8 cellular contexts compared by ENCODE assay signal in genomic region chr2:230347659-230348305, GRCh38. TPM values are rescaled to one million over a fixed set of nuclear protein-coding genes. Genes with fewer than 3 reads are reported as not detected.
DNase-seq lines count a peak whose midpoint lies in the region; ATAC-seq and TF ChIP-seq lines count a peak whose summit lies in the region.
"Had no signal": no experiment of that assay in that cellular context is flagged by ENCODE, and none has a peak within 500 bp of the region (broad histone marks: within the 10 kb centered on the region; RNA-seq: fewer than 3 reads in every experiment).

No MANE protein-coding gene starts in this region.

- H4K12ac ChIP-seq in trophoblast cell (ENCODE audit: low read depth, low read length) = no peak overlapping the region

- peak overlapping the region; percentile 61 for H3K4me3 Mint-ChIP-seq in activated T-helper 2 cell treated with anti-CD3 and anti-CD28 coated beads, Interferon-gamma antibody, Interleukin-2, Interleukin-4, amounts not matched to agents 10 μg/mL and 5 μg/mL and 100 μg/mL, durations not matched to agents 14 hours and 24 hours and 36 hours (ENCODE audit: low read depth)

- H3K4me1 Mint-ChIP-seq in activated T-helper 2 cell treated with anti-CD3 and anti-CD28 coated beads, Interferon-gamma antibody, Interleukin-2, Interleukin-4, amounts not matched to agents 10 μg/mL and 5 μg/mL and 100 μg/mL, durations not matched to agents 14 hours and 24 hours and 36 hours (ENCODE audit: low read depth) = peaks cover 73% of the 10 kb centered on the region

- H2AK5ac ChIP-seq in trophoblast cell (ENCODE audit: low read length) = no peak overlapping the region

- no peaks in the 10 kb centered on the region for H4K20me1 ChIP-seq in hepatocyte (ENCODE audit: insufficient read depth, poor library complexity, severe bottlenecking)

- no peak overlapping the region for H3K14ac ChIP-seq in trophoblast cell (ENCODE audit: low read length)

- peaks cover 88% of the 10 kb centered on the region for H3K36me3 Mint-ChIP-seq in activated T-helper 2 cell treated with anti-CD3 and anti-CD28 coated beads, Interferon-gamma antibody, Interleukin-2, Interleukin-4, amounts not matched to agents 10 μg/mL and 5 μg/mL and 100 μg/mL, durations not matched to agents 14 hours and 24 hours and 36 hours (ENCODE audit: low read depth)

- no peak for TF ChIP-seq CTCF in BE2C (IDR thresholded peaks at IDR 0.05; ENCODE audit: low read depth, low read length)
- TF ChIP-seq CTCF in hepatocyte (IDR thresholded peaks at IDR 0.05; ENCODE audit: poor library complexity) = no peak
- no peak for TF ChIP-seq CTCF in esophagus muscularis mucosa (IDR thresholded peaks at IDR 0.05)

- H3K27me3 ChIP-seq in trophoblast cell (ENCODE audit: insufficient read depth, low read length) = no peaks in the 10 kb centered on the region
- no peaks in the 10 kb centered on the region for H3K27me3 ChIP-seq in BE2C
- H3K27me3 ChIP-seq in hepatocyte = no peaks in the 10 kb centered on the region
- no peaks in the 10 kb centered on the region for H3K27me3 ChIP-seq in esophagus muscularis mucosa
- H3K27me3 ChIP-seq: cardiac muscle cell had no signal

- H3K27ac Mint-ChIP-seq in activated T-helper 2 cell treated with anti-CD3 and anti-CD28 coated beads, Interferon-gamma antibody, Interleukin-2, Interleukin-4, amounts not matched to agents 10 μg/mL and 5 μg/mL and 100 μg/mL, durations not matched to agents 14 hours and 24 hours and 36 hours = peak overlapping the region; percentile 94

- intact Hi-C loops in activated T-helper 2 cell treated with anti-CD3 and anti-CD28 coated beads, Interferon-gamma antibody, Interleukin-2, Interleukin-4, amounts not matched to agents 10 μg/mL and 5 μg/mL and 100 μg/mL, durations not matched to agents 14 hours and 24 hours and 36 hours (cut with micrococcal nuclease) = loop anchor here (1.0 to 10.0 kb wide), 7 partner anchors 12 to 447 kb away; partner anchors contain the start of gene SP100
- intact Hi-C loops in esophagus muscularis mucosa (cut with DNase I) = no loop called here

- H3K4me1 ChIP-seq in trophoblast cell (ENCODE audit: control insufficient read depth in 1 of 2, insufficient read depth in 2 of 2, low read length in 2 of 2) (no peaks in the 10 kb centered on the region), BE2C (no peaks in the 10 kb centered on the region), hepatocyte (ENCODE audit: insufficient read depth) (no peaks in the 10 kb centered on the region), esophagus muscularis mucosa (peaks cover 0 to 6% (median 0%) of the 10 kb centered on the region in 4 donors)

- no peaks in the 10 kb centered on the region for H3K9me2 ChIP-seq in hepatocyte (replicated peaks; ENCODE audit: insufficient read depth)

- no peak overlapping the region for H3K18ac ChIP-seq in trophoblast cell (ENCODE audit: low read length)

- no peak overlapping the region for H4K8ac ChIP-seq in trophoblast cell (ENCODE audit: low read depth, low read length)

- WGBS in trophoblast cell (ENCODE audit: extremely low coverage, insufficient coverage, insufficient read length) = no CpG with 5 or more reads among the region's 6 CpGs
- 93% methylated on average over 6 of the region's 6 CpGs for WGBS in hepatocyte (ENCODE audit: low lambda C conversion rate, missing lambda C conversion rate)
- WGBS in esophagus muscularis mucosa = 88% methylated on average over 6 of the region's 6 CpGs

- H3K27me3 Mint-ChIP-seq in activated T-helper 2 cell treated with anti-CD3 and anti-CD28 coated beads, Interferon-gamma antibody, Interleukin-2, Interleukin-4, amounts not matched to agents 10 μg/mL and 5 μg/mL and 100 μg/mL, durations not matched to agents 14 hours and 24 hours and 36 hours (ENCODE audit: low read depth) = no peaks in the 10 kb centered on the region

- H3K9me3 Mint-ChIP-seq in activated T-helper 2 cell treated with anti-CD3 and anti-CD28 coated beads, Interferon-gamma antibody, Interleukin-2, Interleukin-4, amounts not matched to agents 10 μg/mL and 5 μg/mL and 100 μg/mL, durations not matched to agents 14 hours and 24 hours and 36 hours = peaks cover 52% of the 10 kb centered on the region

- H3K36me3 ChIP-seq in trophoblast cell (ENCODE audit: control insufficient read depth in 1 of 2, insufficient read depth in 2 of 2, low read length in 2 of 2) (no peaks in the 10 kb centered on the region), BE2C (no peaks in the 10 kb centered on the region), hepatocyte (replicated peaks; ENCODE audit: insufficient read depth, low read depth) (no peaks in the 10 kb centered on the region), esophagus muscularis mucosa (peaks cover 0 to 10% (median 0%) of the 10 kb centered on the region in 4 donors)
- H3K36me3 ChIP-seq: cardiac muscle cell had no signal

- H4K91ac ChIP-seq in trophoblast cell (ENCODE audit: low read depth, low read length) = no peak overlapping the region

- H2BK5ac ChIP-seq in trophoblast cell (ENCODE audit: low read depth, low read length, poor library complexity) = no peak overlapping the region

- no peaks in the 10 kb centered on the region for H3K79me1 ChIP-seq in trophoblast cell (ENCODE audit: low read length)

- no peak for TF ChIP-seq POLR2A in esophagus muscularis mucosa (IDR thresholded peaks at IDR 0.05; ENCODE audit: low read depth)

- peak; percentile 45 for DNase-seq in activated T-helper 2 cell treated with anti-CD3 and anti-CD28 coated beads, Interferon-gamma antibody, Interleukin-2, Interleukin-4, amounts not matched to agents 10 μg/mL and 5 μg/mL and 100 μg/mL, durations not matched to agents 14 hours and 24 hours and 36 hours (ENCODE audit: low spot score)
- DNase-seq in trophoblast cell = no peak
- DNase-seq in BE2C = no peak
- no peak for DNase-seq in hepatocyte (ENCODE audit: low spot score)
- DNase-seq in esophagus muscularis mucosa (ENCODE audit: extremely low spot score) = no peak

- H2AFZ ChIP-seq in trophoblast cell (ENCODE audit: insufficient read depth, low read length, poor library complexity) = no peak overlapping the region
- no peak overlapping the region for H2AFZ ChIP-seq in hepatocyte

- H3K23ac ChIP-seq in trophoblast cell (ENCODE audit: low read length) = no peak overlapping the region

- H3K4ac ChIP-seq in trophoblast cell (ENCODE audit: low read depth, low read length) = no peak overlapping the region

- H3K79me2 ChIP-seq in trophoblast cell (ENCODE audit: control insufficient read depth, insufficient read depth, low read length, poor library complexity) = no peaks in the 10 kb centered on the region
- H3K79me2 ChIP-seq in hepatocyte = no peaks in the 10 kb centered on the region

- no peak for TF ChIP-seq EP300 in esophagus muscularis mucosa (IDR thresholded peaks at IDR 0.05)

- no peak overlapping the region for H3K9ac ChIP-seq in trophoblast cell (ENCODE audit: low read length)

- H3K4me3 ChIP-seq in trophoblast cell (ENCODE audit: low read depth, low read length) (peak overlapping the region; percentile 25), BE2C (ENCODE audit: low read depth, low read length) (no peak overlapping the region), hepatocyte (no peak overlapping the region), esophagus muscularis mucosa (no peak overlapping the region)
- H3K4me3 ChIP-seq: cardiac muscle cell had no signal

- ATAC-seq in GM18907 (IDR thresholded peaks at IDR 0.05; ENCODE audit: unreplicated experiment) (peak; percentile 68), HG03432 (IDR thresholded peaks at IDR 0.05; ENCODE audit: unreplicated experiment) (peak; percentile 70)

- no peak overlapping the region for H2BK120ac ChIP-seq in trophoblast cell (ENCODE audit: insufficient read depth, low read length, poor library complexity)

- H3K4me2 ChIP-seq in trophoblast cell (ENCODE audit: low read length) = no peak overlapping the region
- no peak overlapping the region for H3K4me2 ChIP-seq in hepatocyte

- H2BK12ac ChIP-seq in trophoblast cell (ENCODE audit: low read length) = no peak overlapping the region

- H3K9me3 ChIP-seq in trophoblast cell (ENCODE audit: insufficient read depth, low read depth, low read length) (peaks cover 2% of the 10 kb centered on the region), BE2C (no peaks in the 10 kb centered on the region), hepatocyte (ENCODE audit: low read depth) (no peaks in the 10 kb centered on the region), esophagus muscularis mucosa (peaks cover 0 to 11% (median 0%) of the 10 kb centered on the region in 4 donors)

- H3K27ac ChIP-seq in trophoblast cell (ENCODE audit: low read depth, low read length) = no peak overlapping the region
- H3K27ac ChIP-seq in hepatocyte = no peak overlapping the region
- no peak overlapping the region for H3K27ac ChIP-seq in esophagus muscularis mucosa (replicated peaks in 1 of 4)
- H3K27ac ChIP-seq: cardiac muscle cell had no signal

RNA-seq across cellular contexts. Expression of gene SP140L, which starts 20.8 kb away (rescaled TPM):
- total RNA-seq in activated T-helper 2 cell treated with anti-CD3 and anti-CD28 coated beads, Interferon-gamma antibody, Interleukin-2, Interleukin-4, amounts not matched to agents 10 μg/mL and 5 μg/mL and 100 μg/mL, durations not matched to agents 14 hours and 24 hours and 36 hours = 55.7 and 59.1 TPM in 2 replicates
- 1.7 and 1.8 TPM in 2 replicates for polyA plus RNA-seq in trophoblast cell (2013)
- 1.5 TPM for polyA plus RNA-seq in BE2C (2012; ENCODE audit: insufficient read depth, insufficient read length, low read depth)
- total RNA-seq in hepatocyte (4.0 and 8.1 TPM in 2 replicates), esophagus muscularis mucosa (1 to 10 TPM; 4.4 to 8.3 (median 6.8) TPM)
- 7.1 and 11.5 TPM in 2 replicates for polyA plus RNA-seq in hepatocyte
- polyA plus RNA-seq: cardiac muscle cell had no signal
